ENCODE assay signal across 25 cellular contexts in genomic region chr21:43869486-43870325, GRCh38. TPM values are rescaled to one million over a fixed set of nuclear protein-coding genes. Genes with fewer than 3 reads are reported as not detected.
DNase-seq lines count a peak whose midpoint lies in the region; ATAC-seq and TF ChIP-seq lines count a peak whose summit lies in the region.
"Had no signal": no experiment of that assay in that cellular context is flagged by ENCODE, and none has a peak within 500 bp of the region (broad histone marks: within the 10 kb centered on the region; RNA-seq: fewer than 3 reads in every experiment).

No MANE protein-coding gene starts in this region.

- intact Hi-C loops in CD4-positive, alpha-beta T cell (cut with DNase I, micrococcal nuclease) = loop anchor here in 1 of 2 experiments (5.0 kb wide), 2 partner anchors 48 to 77 kb away; no protein-coding TSS in a partner anchor

- H3K36me3 ChIP-seq in GM23248 (ENCODE audit: low read depth) = no peaks in the 10 kb centered on the region
- H3K36me3 ChIP-seq: cardiac muscle cell, prostate gland, SJCRH30 had no signal

- in situ Hi-C loops in GM23248 (cut with MboI) = loop anchor here (10.0 kb wide), 1 partner anchor 55 kb away; no protein-coding TSS in a partner anchor

- no peaks in the 10 kb centered on the region for H3K27me3 Mint-ChIP-seq in CD4-positive, alpha-beta T cell
- no peaks in the 10 kb centered on the region for H3K27me3 Mint-ChIP-seq in brain
- no peaks in the 10 kb centered on the region for H3K27me3 Mint-ChIP-seq in naive thymus-derived CD8-positive, alpha-beta T cell
- H3K27me3 Mint-ChIP-seq: activated CD4-positive, alpha-beta memory T cell treated with anti-CD3 and anti-CD28 coated beads for 36 hours; naive thymus-derived CD4-positive, alpha-beta T cell had no signal

- no peak overlapping the region for H3K9ac ChIP-seq in GM23248

- CTCF ChIA-PET in CD4-positive, alpha-beta T cell (lab: Charles Lee) = interaction anchor here (1.2 kb wide), 1 partner anchor 23 kb away, joined by 3 read pairs; no protein-coding TSS in a partner anchor

- 55 to 56% methylated on average over 21 of the region's 21 CpGs for WGBS in GM23248 (ENCODE audit: low coverage in 1 of 2, low lambda C conversion rate in 2 of 2, missing lambda C conversion rate in 2 of 2), 2 experiments

- peaks cover 4% of the 10 kb centered on the region; the same call in 1 of the 2 replicates for H3K4me1 ChIP-seq in GM23248 (ENCODE audit: insufficient read depth)

- DNase-seq in CD4-positive, alpha-beta T cell = no peak
- peak; percentile 44 for DNase-seq in GM23248
- no peak for DNase-seq in naive thymus-derived CD8-positive, alpha-beta T cell
- DNase-seq in GM19238 (ENCODE audit: insufficient read length, low spot score) = no peak
- no peak for DNase-seq in NCI-H2171 treated with DMSO at 0.1 percent for 48 hours (lab: John Stamatoyannopoulos, UW)
- DNase-seq: activated CD4-positive, alpha-beta memory T cell treated with anti-CD3 and anti-CD28 coated beads for 36 hours; activated naive CD4-positive, alpha-beta T cell; amygdala; Caco-2; foreskin keratinocyte; HCEC 1CT; mesenchymal stem cell; naive thymus-derived CD4-positive, alpha-beta T cell; NCI-H146; NCI-H748 treated with DMSO at 0.1 percent for 48 hours; SJCRH30; small intestine; stimulated activated CD4-positive, alpha-beta T cell treated with anti-CD3 and anti-CD28 coated beads, Interleukin-2, amount 100 ng/mL, for 48 hours; stimulated activated naive CD8-positive, alpha-beta T cell treated with anti-CD3 and anti-CD28 coated beads, Interleukin-15, Interleukin-2, amounts not matched to agents 100 U/mL and 50 U/mL, for 24 hours had no signal

- H3K27ac Mint-ChIP-seq in CD4-positive, alpha-beta T cell = peak overlapping the region; percentile 91
- H3K27ac Mint-ChIP-seq in brain = peak overlapping the region in 3 of 5 experiments; percentile 10 to 74 (median 29)
- peak overlapping the region in 7 of 10 donors; percentile 12 to 90 (median 66) for H3K27ac Mint-ChIP-seq in naive thymus-derived CD8-positive, alpha-beta T cell
- H3K27ac Mint-ChIP-seq: activated CD4-positive, alpha-beta memory T cell treated with anti-CD3 and anti-CD28 coated beads for 36 hours had no signal

- H3K79me2 ChIP-seq in GM23248 (ENCODE audit: insufficient read depth) = peaks cover 91% of the 10 kb centered on the region

- H3K9me3 Mint-ChIP-seq in CD4-positive, alpha-beta T cell = no peaks in the 10 kb centered on the region
- H3K9me3 Mint-ChIP-seq in brain = peaks cover 0 to 22% (median 13%) of the 10 kb centered on the region in 5 experiments
- H3K9me3 Mint-ChIP-seq in naive thymus-derived CD8-positive, alpha-beta T cell = no peaks in the 10 kb centered on the region
- H3K9me3 Mint-ChIP-seq: activated CD4-positive, alpha-beta memory T cell treated with anti-CD3 and anti-CD28 coated beads for 36 hours had no signal

- no peak for TF ChIP-seq CTCF in CD4-positive, alpha-beta T cell (IDR thresholded peaks at IDR 0.05)
- TF ChIP-seq CTCF in brain (conservative IDR thresholded peaks at IDR 0.05) = no peak

- H3K27me3 ChIP-seq in CD4-positive, alpha-beta T cell (ENCODE audit: control insufficient read depth, insufficient read depth, low read length) = no peaks in the 10 kb centered on the region
- H3K27me3 ChIP-seq in GM23248 (replicated peaks; ENCODE audit: insufficient read depth) = no peaks in the 10 kb centered on the region
- H3K27me3 ChIP-seq: cardiac muscle cell, dorsolateral prefrontal cortex, foreskin keratinocyte, SJCRH30, tibial nerve had no signal

- H2AFZ ChIP-seq in GM23248 = no peak overlapping the region

- H3K4me3 ChIP-seq in GM23248 = no peak overlapping the region
- H3K4me3 ChIP-seq: cardiac muscle cell, dorsolateral prefrontal cortex, prostate gland, SJCRH30, tibial nerve had no signal

- H3K4me2 ChIP-seq in GM23248 (ENCODE audit: unreplicated experiment) = no peak overlapping the region

- H3K9me2 ChIP-seq in GM23248 (ENCODE audit: insufficient read depth) = no peaks in the 10 kb centered on the region

- H3F3A ChIP-seq in GM23248 (ENCODE audit: insufficient read depth) = no peaks in the 10 kb centered on the region

- H3K27ac ChIP-seq in CD4-positive, alpha-beta T cell (ENCODE audit: low read depth, low read length) = no peak overlapping the region
- no peak overlapping the region for H3K27ac ChIP-seq in GM23248
- H3K27ac ChIP-seq: cardiac muscle cell, dorsolateral prefrontal cortex, foreskin keratinocyte, prostate gland, SJCRH30, tibial nerve had no signal

- H3K4me1 Mint-ChIP-seq in CD4-positive, alpha-beta T cell (ENCODE audit: low read depth) = peaks cover 72% of the 10 kb centered on the region
- peaks cover 33% of the 10 kb centered on the region for H3K4me1 Mint-ChIP-seq in brain
- peaks cover 36 to 70% (median 61%) of the 10 kb centered on the region in 4 donors for H3K4me1 Mint-ChIP-seq in naive thymus-derived CD8-positive, alpha-beta T cell

- no peak for ATAC-seq in CD4-positive, alpha-beta T cell (ENCODE audit: poor library complexity)
- ATAC-seq in naive thymus-derived CD8-positive, alpha-beta T cell = no peak
- ATAC-seq in GM19397 (IDR thresholded peaks at IDR 0.05; ENCODE audit: unreplicated experiment) = no peak
- ATAC-seq: foreskin keratinocyte; naive thymus-derived CD4-positive, alpha-beta T cell; stimulated activated naive CD8-positive, alpha-beta T cell treated with anti-CD3 and anti-CD28 coated beads, Interleukin-15, Interleukin-2, amounts not matched to agents 100 U/mL and 50 U/mL, for 24 hours had no signal

- no peak overlapping the region for H3K4me3 Mint-ChIP-seq in CD4-positive, alpha-beta T cell
- H3K4me3 Mint-ChIP-seq in brain = no peak overlapping the region
- peak overlapping the region in 1 of 10 donors; percentile 4 for H3K4me3 Mint-ChIP-seq in naive thymus-derived CD8-positive, alpha-beta T cell
- H3K4me3 Mint-ChIP-seq: activated CD4-positive, alpha-beta memory T cell treated with anti-CD3 and anti-CD28 coated beads for 36 hours had no signal

- peaks cover 63% of the 10 kb centered on the region for H3K36me3 Mint-ChIP-seq in CD4-positive, alpha-beta T cell (ENCODE audit: low read depth)
- peaks cover 65% of the 10 kb centered on the region for H3K36me3 Mint-ChIP-seq in brain
- H3K36me3 Mint-ChIP-seq in naive thymus-derived CD8-positive, alpha-beta T cell = peaks cover 0 to 36% (median 5%) of the 10 kb centered on the region in 3 donors

- no peaks in the 10 kb centered on the region for H3K9me3 ChIP-seq in CD4-positive, alpha-beta T cell (ENCODE audit: control insufficient read depth, low read length)
- H3K9me3 ChIP-seq in GM23248 (ENCODE audit: low read depth) = no peaks in the 10 kb centered on the region
- H3K9me3 ChIP-seq: Caco-2, prostate gland, SJCRH30, tibial nerve had no signal

- POLR2A ChIA-PET in CD4-positive, alpha-beta T cell (lab: Charles Lee) = no interaction called here
- POLR2A ChIA-PET in naive thymus-derived CD8-positive, alpha-beta T cell (lab: Charles Lee) = no interaction called here

- H4K20me1 ChIP-seq in GM23248 (ENCODE audit: insufficient read depth) = 0 out of 2 replicates have a peak, but pooled peaks cover 4% of the 10 kb centered on the region

RNA-seq across cellular contexts. Expression of gene AGPAT3, which starts 4.7 kb away (rescaled TPM):
- total RNA-seq in CD4-positive, alpha-beta T cell = 10 to 100 TPM; 40.8 to 43.4 TPM
- total RNA-seq in GM23248 (2014; rRNA removed; shearing (Covaris generic)) = 29.3 and 35.2 TPM in 2 replicates
- 12.2 and 12.3 TPM in 2 replicates for polyA plus RNA-seq in GM23248 (2016; fragmentation: Nextera tagmentation; extraction: Ambion mirVana)
- polyA plus RNA-seq in brain (ENCODE audit: insufficient read depth, low read depth, low replicate concordance) = 46.2 TPM
- 10 to 100 TPM; 59.0 TPM for total RNA-seq in naive thymus-derived CD8-positive, alpha-beta T cell
- polyA plus RNA-seq in naive thymus-derived CD8-positive, alpha-beta T cell = 10 to 100 TPM; 10.9 to 18.0 (median 13.2) TPM

Comparison
In these comparisons a context has a peak if more than half of its experiments do, and no peak if none do; other contexts are left out.
1. H3K27ac Mint-ChIP-seq: peak in every context shown above with its lines; median percentile 91 in CD4-positive, alpha-beta T cell; 66 in naive thymus-derived CD8-positive, alpha-beta T cell; 29 in brain.